Comparison of ENCODE assay signal across 4 cellular contexts in genomic region chr6:140354296-140354695, GRCh38.
"Had no signal": no experiment of that assay in that cellular context is flagged by ENCODE, and none has a peak within 500 bp of the region (broad histone marks: within the 10 kb centered on the region; RNA-seq: fewer than 3 reads in every experiment).

No MANE protein-coding gene starts in this region.

- DNase-seq: IMR-90, KBM-7 had no signal

- H3K4me3 ChIP-seq: K562 had no signal

- H3K27ac ChIP-seq: HL-60 had no signal
